ENCODE assay signal across 1 cellular context in the genomic region with DNA sequence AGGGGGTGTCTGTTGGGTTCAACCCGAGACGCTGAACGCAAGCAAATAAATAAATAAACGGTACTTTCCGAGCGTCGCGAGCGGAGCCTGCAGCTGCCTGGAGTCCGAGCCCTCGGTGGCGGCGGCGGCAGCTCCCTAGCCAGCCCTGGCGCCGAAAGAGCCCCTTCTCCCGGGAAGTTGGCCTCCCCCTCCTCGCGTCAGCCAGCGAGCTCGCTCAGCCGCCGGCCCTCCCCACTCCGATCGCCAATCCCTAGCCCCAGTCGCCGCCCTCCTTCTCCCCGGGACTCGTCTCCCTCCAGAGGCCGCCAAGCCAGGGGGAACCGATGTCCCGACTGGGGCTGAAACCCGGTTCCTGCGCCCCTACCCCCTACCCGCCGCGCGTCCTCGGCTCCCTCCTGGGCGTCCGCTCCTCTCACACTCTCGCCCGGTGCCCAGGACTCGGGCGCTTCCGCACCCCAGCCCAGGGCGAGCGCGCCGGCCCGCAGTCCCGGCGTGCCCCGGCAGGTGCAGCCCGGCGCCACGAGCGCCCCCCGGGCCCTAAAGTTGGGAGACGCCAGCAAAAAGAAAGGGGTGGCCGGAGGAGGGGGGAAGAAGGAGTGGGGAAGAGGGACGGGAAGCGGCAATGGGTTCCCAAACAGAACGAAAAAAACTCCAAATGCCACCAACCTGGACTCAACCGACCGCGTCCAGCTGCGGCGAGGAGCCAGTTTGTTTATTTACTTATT.
TF ChIP-seq lines count a peak whose summit lies in the region.

A gene with protein sequence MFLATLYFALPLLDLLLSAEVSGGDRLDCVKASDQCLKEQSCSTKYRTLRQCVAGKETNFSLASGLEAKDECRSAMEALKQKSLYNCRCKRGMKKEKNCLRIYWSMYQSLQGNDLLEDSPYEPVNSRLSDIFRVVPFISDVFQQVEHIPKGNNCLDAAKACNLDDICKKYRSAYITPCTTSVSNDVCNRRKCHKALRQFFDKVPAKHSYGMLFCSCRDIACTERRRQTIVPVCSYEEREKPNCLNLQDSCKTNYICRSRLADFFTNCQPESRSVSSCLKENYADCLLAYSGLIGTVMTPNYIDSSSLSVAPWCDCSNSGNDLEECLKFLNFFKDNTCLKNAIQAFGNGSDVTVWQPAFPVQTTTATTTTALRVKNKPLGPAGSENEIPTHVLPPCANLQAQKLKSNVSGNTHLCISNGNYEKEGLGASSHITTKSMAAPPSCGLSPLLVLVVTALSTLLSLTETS (minus strand): TSS at position 710 of the 725 bp plus-strand sequence. CDS start 1,177 bp downstream, outside the sequence.

TF ChIP-seq in GM23338, 12 proteins besides CTCF, POLR2A, EP300 and RAD21:
- TF ChIP-seq, protein P1, sequence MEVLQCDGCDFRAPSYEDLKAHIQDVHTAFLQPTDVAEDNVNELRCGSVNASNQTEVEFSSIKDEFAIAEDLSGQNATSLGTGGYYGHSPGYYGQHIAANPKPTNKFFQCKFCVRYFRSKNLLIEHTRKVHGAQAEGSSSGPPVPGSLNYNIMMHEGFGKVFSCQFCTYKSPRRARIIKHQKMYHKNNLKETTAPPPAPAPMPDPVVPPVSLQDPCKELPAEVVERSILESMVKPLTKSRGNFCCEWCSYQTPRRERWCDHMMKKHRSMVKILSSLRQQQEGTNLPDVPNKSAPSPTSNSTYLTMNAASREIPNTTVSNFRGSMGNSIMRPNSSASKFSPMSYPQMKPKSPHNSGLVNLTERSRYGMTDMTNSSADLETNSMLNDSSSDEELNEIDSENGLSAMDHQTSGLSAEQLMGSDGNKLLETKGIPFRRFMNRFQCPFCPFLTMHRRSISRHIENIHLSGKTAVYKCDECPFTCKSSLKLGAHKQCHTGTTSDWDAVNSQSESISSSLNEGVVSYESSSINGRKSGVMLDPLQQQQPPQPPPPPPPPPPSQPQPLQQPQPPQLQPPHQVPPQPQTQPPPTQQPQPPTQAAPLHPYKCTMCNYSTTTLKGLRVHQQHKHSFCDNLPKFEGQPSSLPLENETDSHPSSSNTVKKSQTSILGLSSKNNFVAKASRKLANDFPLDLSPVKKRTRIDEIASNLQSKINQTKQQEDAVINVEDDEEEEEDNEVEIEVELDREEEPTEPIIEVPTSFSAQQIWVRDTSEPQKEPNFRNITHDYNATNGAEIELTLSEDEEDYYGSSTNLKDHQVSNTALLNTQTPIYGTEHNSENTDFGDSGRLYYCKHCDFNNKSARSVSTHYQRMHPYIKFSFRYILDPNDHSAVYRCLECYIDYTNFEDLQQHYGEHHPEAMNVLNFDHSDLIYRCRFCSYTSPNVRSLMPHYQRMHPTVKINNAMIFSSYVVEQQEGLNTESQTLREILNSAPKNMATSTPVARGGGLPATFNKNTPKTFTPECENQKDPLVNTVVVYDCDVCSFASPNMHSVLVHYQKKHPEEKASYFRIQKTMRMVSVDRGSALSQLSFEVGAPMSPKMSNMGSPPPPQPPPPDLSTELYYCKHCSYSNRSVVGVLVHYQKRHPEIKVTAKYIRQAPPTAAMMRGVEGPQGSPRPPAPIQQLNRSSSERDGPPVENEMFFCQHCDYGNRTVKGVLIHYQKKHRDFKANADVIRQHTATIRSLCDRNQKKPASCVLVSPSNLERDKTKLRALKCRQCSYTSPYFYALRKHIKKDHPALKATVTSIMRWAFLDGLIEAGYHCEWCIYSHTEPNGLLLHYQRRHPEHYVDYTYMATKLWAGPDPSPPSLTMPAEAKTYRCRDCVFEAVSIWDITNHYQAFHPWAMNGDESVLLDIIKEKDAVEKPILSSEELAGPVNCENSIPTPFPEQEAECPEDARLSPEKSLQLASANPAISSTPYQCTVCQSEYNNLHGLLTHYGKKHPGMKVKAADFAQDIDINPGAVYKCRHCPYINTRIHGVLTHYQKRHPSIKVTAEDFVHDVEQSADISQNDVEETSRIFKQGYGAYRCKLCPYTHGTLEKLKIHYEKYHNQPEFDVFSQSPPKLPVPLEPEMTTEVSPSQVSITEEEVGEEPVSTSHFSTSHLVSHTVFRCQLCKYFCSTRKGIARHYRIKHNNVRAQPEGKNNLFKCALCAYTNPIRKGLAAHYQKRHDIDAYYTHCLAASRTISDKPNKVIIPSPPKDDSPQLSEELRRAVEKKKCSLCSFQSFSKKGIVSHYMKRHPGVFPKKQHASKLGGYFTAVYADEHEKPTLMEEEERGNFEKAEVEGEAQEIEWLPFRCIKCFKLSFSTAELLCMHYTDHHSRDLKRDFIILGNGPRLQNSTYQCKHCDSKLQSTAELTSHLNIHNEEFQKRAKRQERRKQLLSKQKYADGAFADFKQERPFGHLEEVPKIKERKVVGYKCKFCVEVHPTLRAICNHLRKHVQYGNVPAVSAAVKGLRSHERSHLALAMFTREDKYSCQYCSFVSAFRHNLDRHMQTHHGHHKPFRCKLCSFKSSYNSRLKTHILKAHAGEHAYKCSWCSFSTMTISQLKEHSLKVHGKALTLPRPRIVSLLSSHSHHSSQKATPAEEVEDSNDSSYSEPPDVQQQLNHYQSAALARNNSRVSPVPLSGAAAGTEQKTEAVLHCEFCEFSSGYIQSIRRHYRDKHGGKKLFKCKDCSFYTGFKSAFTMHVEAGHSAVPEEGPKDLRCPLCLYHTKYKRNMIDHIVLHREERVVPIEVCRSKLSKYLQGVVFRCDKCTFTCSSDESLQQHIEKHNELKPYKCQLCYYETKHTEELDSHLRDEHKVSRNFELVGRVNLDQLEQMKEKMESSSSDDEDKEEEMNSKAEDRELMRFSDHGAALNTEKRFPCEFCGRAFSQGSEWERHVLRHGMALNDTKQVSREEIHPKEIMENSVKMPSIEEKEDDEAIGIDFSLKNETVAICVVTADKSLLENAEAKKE (CRISPR knock-in tag; IDR thresholded peaks at IDR 0.05), result no peak
- no peak for TF ChIP-seq STAT1 (IDR thresholded peaks at IDR 0.05; ENCODE audit: unreplicated experiment)
- no peak for TF ChIP-seq CREB1 (CRISPR knock-in tag; IDR thresholded peaks at IDR 0.05; ENCODE audit: low read depth)
- TF ChIP-seq JUNB (IDR thresholded peaks at IDR 0.05; ENCODE audit: unreplicated experiment), result no peak
- no peak for TF ChIP-seq ZNF331 (CRISPR knock-in tag; IDR thresholded peaks at IDR 0.05; ENCODE audit: low read depth)
- no peak for TF ChIP-seq ZNF114 (CRISPR knock-in tag; IDR thresholded peaks at IDR 0.05)
- no peak for TF ChIP-seq POLR2AphosphoS5 (IDR thresholded peaks at IDR 0.05; ENCODE audit: low read depth)
- TF ChIP-seq EZH2 (IDR thresholded peaks at IDR 0.05; ENCODE audit: low read depth, unreplicated experiment), result no peak
- TF ChIP-seq, protein P2, sequence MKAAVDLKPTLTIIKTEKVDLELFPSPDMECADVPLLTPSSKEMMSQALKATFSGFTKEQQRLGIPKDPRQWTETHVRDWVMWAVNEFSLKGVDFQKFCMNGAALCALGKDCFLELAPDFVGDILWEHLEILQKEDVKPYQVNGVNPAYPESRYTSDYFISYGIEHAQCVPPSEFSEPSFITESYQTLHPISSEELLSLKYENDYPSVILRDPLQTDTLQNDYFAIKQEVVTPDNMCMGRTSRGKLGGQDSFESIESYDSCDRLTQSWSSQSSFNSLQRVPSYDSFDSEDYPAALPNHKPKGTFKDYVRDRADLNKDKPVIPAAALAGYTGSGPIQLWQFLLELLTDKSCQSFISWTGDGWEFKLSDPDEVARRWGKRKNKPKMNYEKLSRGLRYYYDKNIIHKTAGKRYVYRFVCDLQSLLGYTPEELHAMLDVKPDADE (IDR thresholded peaks at IDR 0.05), result no peak
- TF ChIP-seq EZH2phosphoT487 (IDR thresholded peaks at IDR 0.05; ENCODE audit: unreplicated experiment), result no peak
- TF ChIP-seq, protein P3, sequence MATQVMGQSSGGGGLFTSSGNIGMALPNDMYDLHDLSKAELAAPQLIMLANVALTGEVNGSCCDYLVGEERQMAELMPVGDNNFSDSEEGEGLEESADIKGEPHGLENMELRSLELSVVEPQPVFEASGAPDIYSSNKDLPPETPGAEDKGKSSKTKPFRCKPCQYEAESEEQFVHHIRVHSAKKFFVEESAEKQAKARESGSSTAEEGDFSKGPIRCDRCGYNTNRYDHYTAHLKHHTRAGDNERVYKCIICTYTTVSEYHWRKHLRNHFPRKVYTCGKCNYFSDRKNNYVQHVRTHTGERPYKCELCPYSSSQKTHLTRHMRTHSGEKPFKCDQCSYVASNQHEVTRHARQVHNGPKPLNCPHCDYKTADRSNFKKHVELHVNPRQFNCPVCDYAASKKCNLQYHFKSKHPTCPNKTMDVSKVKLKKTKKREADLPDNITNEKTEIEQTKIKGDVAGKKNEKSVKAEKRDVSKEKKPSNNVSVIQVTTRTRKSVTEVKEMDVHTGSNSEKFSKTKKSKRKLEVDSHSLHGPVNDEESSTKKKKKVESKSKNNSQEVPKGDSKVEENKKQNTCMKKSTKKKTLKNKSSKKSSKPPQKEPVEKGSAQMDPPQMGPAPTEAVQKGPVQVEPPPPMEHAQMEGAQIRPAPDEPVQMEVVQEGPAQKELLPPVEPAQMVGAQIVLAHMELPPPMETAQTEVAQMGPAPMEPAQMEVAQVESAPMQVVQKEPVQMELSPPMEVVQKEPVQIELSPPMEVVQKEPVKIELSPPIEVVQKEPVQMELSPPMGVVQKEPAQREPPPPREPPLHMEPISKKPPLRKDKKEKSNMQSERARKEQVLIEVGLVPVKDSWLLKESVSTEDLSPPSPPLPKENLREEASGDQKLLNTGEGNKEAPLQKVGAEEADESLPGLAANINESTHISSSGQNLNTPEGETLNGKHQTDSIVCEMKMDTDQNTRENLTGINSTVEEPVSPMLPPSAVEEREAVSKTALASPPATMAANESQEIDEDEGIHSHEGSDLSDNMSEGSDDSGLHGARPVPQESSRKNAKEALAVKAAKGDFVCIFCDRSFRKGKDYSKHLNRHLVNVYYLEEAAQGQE (IDR thresholded peaks at IDR 0.05; ENCODE audit: unreplicated experiment), result no peak
- no peak for TF ChIP-seq NANOG (IDR thresholded peaks at IDR 0.05; ENCODE audit: borderline replicate concordance)
